Comparison of ENCODE assay signal across 10 cellular contexts in the genomic region with DNA sequence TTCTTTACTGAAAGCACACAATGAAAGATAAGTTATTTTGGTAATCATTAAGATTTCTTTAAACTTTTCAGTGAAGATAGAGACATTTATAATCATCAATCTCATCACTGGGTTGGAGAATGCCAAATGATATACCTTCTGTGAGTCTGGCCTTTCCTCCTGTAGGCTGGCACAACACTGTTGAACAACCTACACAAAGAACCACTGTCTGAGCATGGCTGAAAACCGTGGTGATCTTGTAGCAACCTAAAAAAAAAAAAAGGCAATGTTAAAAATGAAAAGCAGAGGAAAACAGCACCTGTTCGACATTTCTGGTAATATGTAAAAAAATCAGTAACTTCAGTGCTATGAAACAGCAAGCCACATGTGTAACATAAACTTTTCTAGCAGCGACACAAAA. TPM values are rescaled to one million over a fixed set of nuclear protein-coding genes. Genes with fewer than 3 reads are reported as not detected.
DNase-seq lines count a peak whose midpoint lies in the region; ATAC-seq and TF ChIP-seq lines count a peak whose summit lies in the region.
"Had no signal": no experiment of that assay in that cellular context is flagged by ENCODE, and none has a peak within 500 bp of the region (broad histone marks: within the 10 kb centered on the region; RNA-seq: fewer than 3 reads in every experiment).

No MANE protein-coding gene starts in this region.

- H2AFZ ChIP-seq in OCI-LY1 (ENCODE audit: low read length) (no peak overlapping the region), osteoblast (ENCODE audit: low read length) (no peak overlapping the region)

- H3F3A ChIP-seq in OCI-LY1 (ENCODE audit: insufficient read depth, low read length) = no peaks in the 10 kb centered on the region

- DNase-seq in osteoblast (ENCODE audit: insufficient read length, low spot score, missing footprints) (no peak), SIG-M5 treated with dmso at 0.1 percent for 504 hours (lab: John Stamatoyannopoulos, UW; ENCODE audit: unreplicated experiment) (no peak)
- DNase-seq: MV-4-11 had no signal

- no peaks in the 10 kb centered on the region for H4K20me1 ChIP-seq in OCI-LY1 (ENCODE audit: insufficient read depth, low read length)
- peaks cover 3% of the 10 kb centered on the region for H4K20me1 ChIP-seq in osteoblast (ENCODE audit: insufficient read depth, low read length)

- H3K36me3 ChIP-seq in OCI-LY1 (ENCODE audit: insufficient read depth, low read length) (peaks cover 28% of the 10 kb centered on the region; the same call in 1 of the 2 replicates), endocrine pancreas (ENCODE audit: control insufficient read depth, insufficient read depth, low read length) (no peaks in the 10 kb centered on the region), osteoblast (ENCODE audit: insufficient read depth, low read length) (peaks cover 41% of the 10 kb centered on the region)

- H3K4me3 ChIP-seq in GM08714 (ENCODE audit: low read length) (peak overlapping the region; percentile 84), OCI-LY1 (ENCODE audit: low read depth, low read length, poor library complexity, severe bottlenecking) (peak overlapping the region; percentile 83), endocrine pancreas (ENCODE audit: control insufficient read depth, insufficient read depth, low read length) (peak overlapping the region; percentile 98), osteoblast (ENCODE audit: insufficient read depth, low read length) (peak overlapping the region; percentile 83)

- H3K4me2 ChIP-seq in OCI-LY1 (ENCODE audit: low read length) (peak overlapping the region; percentile 89; the same call in 1 of the 2 replicates), osteoblast (ENCODE audit: insufficient read depth, low read length) (peak overlapping the region; percentile 84)

- no peaks in the 10 kb centered on the region for H3K9me2 ChIP-seq in OCI-LY1 (ENCODE audit: low read depth, low read length)

- ATAC-seq in activated CD4-positive, CD25-positive, alpha-beta regulatory T cell treated with anti-CD3 and anti-CD28 coated beads, Interleukin-2, amount 50 U/mL, for 24 hours = no peak
- no peak for ATAC-seq in HG02763 (IDR thresholded peaks at IDR 0.05; ENCODE audit: unreplicated experiment)
- ATAC-seq in GM21367 (IDR thresholded peaks at IDR 0.05; ENCODE audit: unreplicated experiment) = no peak

- H3K9me3 ChIP-seq in OCI-LY1 (ENCODE audit: low read length) = no peaks in the 10 kb centered on the region
- H3K9me3 ChIP-seq in endocrine pancreas (ENCODE audit: control insufficient read depth, low read length) = no peaks in the 10 kb centered on the region
- H3K9me3 ChIP-seq in osteoblast (ENCODE audit: low read depth, low read length) = no peaks in the 10 kb centered on the region
- H3K9me3 ChIP-seq: HAP-1 had no signal

- H3K27ac ChIP-seq in OCI-LY1 (ENCODE audit: low read depth, low read length, poor library complexity, severe bottlenecking) (peak overlapping the region; percentile 4), osteoblast (ENCODE audit: low read depth, low read length) (peak overlapping the region; percentile 82)

- no peak for TF ChIP-seq CTCF in OCI-LY1 (IDR thresholded peaks at IDR 0.05; ENCODE audit: low read length)
- no peak for TF ChIP-seq CTCF in osteoblast (IDR thresholded peaks at IDR 0.05; ENCODE audit: extremely low read depth, low read depth, low read length)

- H3K79me2 ChIP-seq in OCI-LY1 (ENCODE audit: insufficient read depth, low read length) = peaks cover 12% of the 10 kb centered on the region; the same call in 1 of the 2 replicates
- H3K79me2 ChIP-seq in osteoblast (ENCODE audit: insufficient read depth, low read length) = peaks cover 48% of the 10 kb centered on the region

- H3K9ac ChIP-seq in OCI-LY1 (ENCODE audit: low read length) (no peak overlapping the region), endocrine pancreas (ENCODE audit: control insufficient read depth, insufficient read depth, low read length) (no peak overlapping the region)

- peaks cover 18% of the 10 kb centered on the region for H3K4me1 ChIP-seq in OCI-LY1 (ENCODE audit: insufficient read depth, low read length, severe bottlenecking)
- peaks cover 10% of the 10 kb centered on the region for H3K4me1 ChIP-seq in endocrine pancreas (ENCODE audit: control insufficient read depth, insufficient read depth, low read length)
- H3K4me1 ChIP-seq in osteoblast (ENCODE audit: insufficient read depth, low read length) = peaks cover 23% of the 10 kb centered on the region

- H3K27me3 ChIP-seq in OCI-LY1 (ENCODE audit: insufficient read depth, low read length) = no peaks in the 10 kb centered on the region
- no peaks in the 10 kb centered on the region for H3K27me3 ChIP-seq in endocrine pancreas (ENCODE audit: control insufficient read depth, insufficient read depth, low read length)
- no peaks in the 10 kb centered on the region for H3K27me3 ChIP-seq in osteoblast (ENCODE audit: insufficient read depth, low read length)

RNA-seq across cellular contexts. Expression of a gene that starts 1.8 kb away (rescaled TPM):
- total RNA-seq in osteoblast = 263 and 281 TPM in 2 replicates

RNA-seq across cellular contexts. Expression of a gene that starts 33.8 kb away (rescaled TPM):
- total RNA-seq in osteoblast = 51.6 and 52.8 TPM in 2 replicates

RNA-seq across cellular contexts. Expression of a gene that starts 33.9 kb away (rescaled TPM):
- total RNA-seq in osteoblast = 55.7 and 57.5 TPM in 2 replicates
